In the genomic region with DNA sequence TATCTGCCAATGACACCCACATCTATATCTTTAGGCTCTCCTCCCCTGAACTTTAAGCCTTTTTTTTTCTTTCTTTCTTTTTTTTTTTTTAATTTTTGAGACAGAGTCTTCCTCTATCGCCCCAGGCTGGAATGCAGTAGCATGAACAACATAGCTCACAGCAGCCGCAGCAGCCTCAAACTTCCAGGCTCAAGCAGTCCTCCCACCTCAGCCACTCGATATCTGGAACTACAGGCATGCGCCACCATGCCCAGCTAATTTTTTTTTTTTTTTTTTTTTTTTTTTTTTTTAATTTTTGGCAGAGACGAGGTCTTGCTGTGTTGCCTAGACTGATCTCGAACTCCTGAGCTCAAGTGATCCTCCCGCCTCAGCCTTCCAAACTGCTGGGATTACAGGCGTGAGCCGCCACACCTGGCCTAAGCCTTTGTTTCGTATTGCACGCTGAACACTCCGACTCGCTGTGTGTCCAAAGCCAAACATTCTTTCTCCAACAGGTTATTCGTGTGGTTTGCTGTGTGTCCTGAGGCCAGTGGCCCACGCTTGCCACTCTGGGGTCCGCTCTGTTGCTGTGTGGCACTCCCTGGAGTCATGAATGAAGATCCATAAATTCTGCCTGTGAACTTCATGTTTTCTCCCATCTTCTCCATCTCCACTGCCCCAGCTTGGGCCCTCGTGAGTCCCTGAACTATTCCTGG, we compare ENCODE assay signal across 18 cellular contexts.
"Had no signal": no experiment of that assay in that cellular context is flagged by ENCODE, and none has a peak within 500 bp of the region (broad histone marks: within the 10 kb centered on the region; RNA-seq: fewer than 3 reads in every experiment).

No MANE protein-coding gene starts in this region.

- H3K36me3 Mint-ChIP-seq: activated naive CD4-positive, alpha-beta T cell treated with anti-CD3 and anti-CD28 coated beads, Interleukin-2, amount 10 ng/mL, durations not matched to agents 7 days and 5 days; memory B cell; WTC11 had no signal

- H3K36me3 ChIP-seq: cardiac muscle cell, heart right ventricle, upper lobe of right lung had no signal

- H3K27ac Mint-ChIP-seq: activated CD4-positive, alpha-beta T cell treated with anti-CD3 and anti-CD28 coated beads for 36 hours; activated naive CD4-positive, alpha-beta T cell treated with anti-CD3 and anti-CD28 coated beads, Interleukin-2, amount 10 ng/mL, durations not matched to agents 7 days and 5 days; memory B cell had no signal

- H3K27ac ChIP-seq: cardiac muscle cell, heart right ventricle, upper lobe of right lung had no signal

- H3K4me1 Mint-ChIP-seq: activated naive CD4-positive, alpha-beta T cell treated with anti-CD3 and anti-CD28 coated beads, Interleukin-2, amount 10 ng/mL, durations not matched to agents 7 days and 5 days; memory B cell had no signal

- H3K9me3 ChIP-seq: heart right ventricle, mucosa of descending colon, upper lobe of right lung had no signal

- H3K9me3 Mint-ChIP-seq: activated naive CD4-positive, alpha-beta T cell treated with anti-CD3 and anti-CD28 coated beads, Interleukin-2, amount 10 ng/mL, durations not matched to agents 7 days and 5 days; memory B cell; nephron progenitor cell; WTC11 had no signal

- DNase-seq: activated CD4-positive, alpha-beta T cell treated with anti-CD3 and anti-CD28 coated beads for 36 hours; activated CD4-positive, alpha-beta T cell treated with anti-CD3 and anti-CD28 coated beads, Interleukin-2, amount 50 U/mL, for 4 hours; activated CD8-positive, alpha-beta memory T cell treated with anti-CD3 and anti-CD28 coated beads, Interleukin-2, amount 50 U/mL, for 48 hours; activated effector memory CD4-positive, alpha-beta T cell treated with anti-CD3 and anti-CD28 coated beads, Interleukin-2, amount 50 U/mL, for 16 hours; activated naive CD4-positive, alpha-beta T cell treated with anti-CD3 and anti-CD28 coated beads, Interleukin-2, amount 10 ng/mL, durations not matched to agents 7 days and 5 days; activated T-cell treated with anti-CD3 and anti-CD28 coated beads, Interleukin-2, amount 50 U/mL, for 48 hours; cortex of kidney; heart right ventricle; left cardiac atrium; mucosa of descending colon; nephron progenitor cell; retina; stimulated activated CD4-positive, alpha-beta T cell treated with anti-CD3 and anti-CD28 coated beads, Interleukin-4, amount 100 ng/mL, for 1 hour; stimulated activated naive CD4-positive, alpha-beta T cell; upper lobe of right lung had no signal

- H3K4me3 Mint-ChIP-seq: activated CD4-positive, alpha-beta T cell treated with anti-CD3 and anti-CD28 coated beads for 36 hours; activated naive CD4-positive, alpha-beta T cell treated with anti-CD3 and anti-CD28 coated beads, Interleukin-2, amount 10 ng/mL, durations not matched to agents 7 days and 5 days; memory B cell; nephron progenitor cell; WTC11 had no signal

- ATAC-seq: activated CD4-positive, alpha-beta T cell treated with anti-CD3 and anti-CD28 coated beads for 36 hours; heart right ventricle; left cardiac atrium; mucosa of descending colon; upper lobe of right lung; WTC11 had no signal

- H3K27me3 ChIP-seq: cardiac muscle cell, upper lobe of right lung had no signal

- H3K27me3 Mint-ChIP-seq: activated CD4-positive, alpha-beta T cell treated with anti-CD3 and anti-CD28 coated beads for 36 hours had no signal

- H3K4me3 ChIP-seq: cardiac muscle cell, heart right ventricle, mucosa of descending colon, upper lobe of right lung had no signal
